ENCODE assay signal across 8 cellular contexts in the genomic region with DNA sequence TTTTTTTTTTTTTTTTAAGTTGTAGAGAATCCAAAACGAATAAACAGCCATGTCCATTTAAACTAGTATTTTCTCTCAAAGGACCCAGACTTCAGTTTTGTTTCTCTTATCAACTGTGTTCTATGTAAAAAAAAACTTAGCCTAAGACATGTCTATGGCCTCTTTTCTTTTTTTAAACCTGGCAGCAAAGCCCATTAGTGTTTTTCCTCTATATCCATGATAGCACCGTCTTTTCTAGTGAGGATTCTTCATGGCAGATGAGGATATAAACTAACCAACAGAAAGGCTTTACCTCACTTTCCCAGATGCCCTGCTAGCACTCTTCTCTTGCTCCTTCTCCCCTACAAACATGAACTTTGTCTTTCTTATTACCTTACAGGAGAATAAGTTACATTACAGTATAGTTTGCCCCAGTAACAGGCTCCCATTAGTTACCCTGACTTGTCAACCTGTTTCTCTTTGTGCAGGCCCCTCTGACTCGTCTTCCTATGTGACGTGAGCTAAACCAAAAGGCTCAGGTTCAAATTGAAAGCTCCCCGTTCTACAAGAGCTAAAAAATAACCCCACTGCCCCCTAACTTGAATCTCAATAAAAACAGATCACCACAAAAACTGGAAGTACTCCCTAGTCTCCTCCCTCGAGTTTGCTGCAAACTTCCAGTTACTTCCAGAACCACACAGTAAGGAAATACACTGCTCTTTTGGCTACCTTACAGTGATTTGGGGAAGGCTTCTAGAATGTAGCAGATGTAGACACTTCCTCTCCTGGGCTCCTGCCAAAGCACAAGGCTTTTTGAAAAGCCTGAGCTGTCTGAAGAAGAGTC. TPM values are rescaled to one million over a fixed set of nuclear protein-coding genes. Genes with fewer than 3 reads are reported as not detected.
A peak's percentile ranks its signal among the peaks of the same experiment; 100 is the strongest.
DNase-seq lines count a peak whose midpoint lies in the region; ATAC-seq and TF ChIP-seq lines count a peak whose summit lies in the region.

No MANE protein-coding gene starts in this region.

- H3K9me3 Mint-ChIP-seq in mesothelial cell of epicardium = no peaks in the 10 kb centered on the region

- CTCF ChIA-PET in PC-9 (lab: Charles Lee) = interaction anchor here (0.5 to 0.7 kb wide), 2 partner anchors 25 to 1110 kb away, joined by 5 to 8 read pairs; no protein-coding TSS in a partner anchor

- POLR2A ChIA-PET in PC-9 (lab: Charles Lee; ENCODE audit: unreplicated experiment) = no interaction called here

- no peaks in the 10 kb centered on the region for H3K27me3 ChIP-seq in aorta (ENCODE audit: control insufficient read depth in 1 of 2, insufficient read depth in 2 of 2, low read length in 1 of 2)
- no peaks in the 10 kb centered on the region for H3K27me3 ChIP-seq in PC-9 (ENCODE audit: insufficient read depth, low read depth)

- H3K9me3 ChIP-seq in aorta (ENCODE audit: control insufficient read depth, low read length) (no peaks in the 10 kb centered on the region), PC-9 (ENCODE audit: insufficient read depth, low read depth) (no peaks in the 10 kb centered on the region)

- peaks cover 11% of the 10 kb centered on the region for H3K4me1 Mint-ChIP-seq in mesothelial cell of epicardium

- no peak overlapping the region for H2AFZ ChIP-seq in PC-9

- H3K4me3 ChIP-seq in aorta (ENCODE audit: low read length in 2 of 2) (no peak overlapping the region), PC-9 (no peak overlapping the region)

- TF ChIP-seq CTCF in mesothelial cell of epicardium (IDR thresholded peaks at IDR 0.05; ENCODE audit: unreplicated experiment) (no peak), PC-9 (conservative IDR thresholded peaks at IDR 0.05) (no peak)

- no peak overlapping the region for H3K4me3 Mint-ChIP-seq in mesothelial cell of epicardium

- peak overlapping the region; percentile 16 to 67 for H3K27ac ChIP-seq in aorta (ENCODE audit: low read depth in 1 of 2, low read length in 2 of 2)
- no peak overlapping the region for H3K27ac ChIP-seq in PC-9

- H3K4me2 ChIP-seq in PC-9 = no peak overlapping the region

- WGBS in aorta, 2 donors = 6 to 7% methylated on average over 6 of the region's 6 CpGs

- DNase-seq in Ammon's horn (ENCODE audit: low spot score) (peak; percentile 79), NCI-H226 (peak; percentile 62), cerebellar nuclear complex (lab: John Stamatoyannopoulos, UW) (peak; percentile 36 to 79), mesothelial cell of epicardium (ENCODE audit: low spot score in 2 of 2, unreplicated experiment in 2 of 2) (no peak), aorta (peak in 1 of 2 donors; percentile 84), NCI-H187 treated with DMSO at 0.1 percent for 48 hours (lab: John Stamatoyannopoulos, UW) (no peak), ecto neural progenitor cell (ENCODE audit: low spot score) (no peak), PC-9 (no peak)

- no TSS peak for BruUV-seq in PC-9 (replicated peaks; lab: Mats Ljungman, UMichigan)

- no peaks in the 10 kb centered on the region for H3K27me3 Mint-ChIP-seq in mesothelial cell of epicardium (ENCODE audit: low read depth)

- H3K4me1 ChIP-seq in aorta (ENCODE audit: control insufficient read depth in 1 of 2, insufficient read depth in 2 of 2, low read length in 2 of 2) (no peaks in the 10 kb centered on the region), PC-9 (replicated peaks; ENCODE audit: insufficient read depth) (no peaks in the 10 kb centered on the region)

- H3K9me2 ChIP-seq in PC-9 (ENCODE audit: insufficient read depth) = peaks cover under 1% of the 10 kb centered on the region; the same call in 1 of the 2 replicates

- H3F3A ChIP-seq in PC-9 (ENCODE audit: insufficient read depth, low read depth) = no peaks in the 10 kb centered on the region

- H4K20me1 ChIP-seq in PC-9 (ENCODE audit: insufficient read depth) = no peaks in the 10 kb centered on the region

- H3K27ac Mint-ChIP-seq in mesothelial cell of epicardium = peak overlapping the region; percentile 81

- H3K36me3 ChIP-seq in aorta (ENCODE audit: control insufficient read depth in 1 of 2, insufficient read depth in 2 of 2, low read length in 1 of 2) = no peaks in the 10 kb centered on the region
- H3K36me3 ChIP-seq in PC-9 (ENCODE audit: low read depth) = no peaks in the 10 kb centered on the region

- intact Hi-C loops in aorta (cut with DNase I) (no loop called here), PC-9 (cut with micrococcal nuclease; ENCODE audit: unreplicated experiment) (no loop called here)

- ATAC-seq in aorta (ENCODE audit: low FRiP score) = peak; percentile 67

- peaks cover 3% of the 10 kb centered on the region; the same call in 1 of the 2 replicates for H3K79me2 ChIP-seq in PC-9 (ENCODE audit: low read depth)

- peaks cover 13% of the 10 kb centered on the region for H3K36me3 Mint-ChIP-seq in mesothelial cell of epicardium

RNA-seq across cellular contexts. Expression of a gene that starts 20.1 kb away (rescaled TPM):
- total RNA-seq in mesothelial cell of epicardium (103 to 111 TPM (median 105 TPM) in 3 replicates), aorta (10 to 100 TPM; 43.5 to 72.5 TPM), PC-9 (2021) (21.0 and 25.5 TPM in 2 replicates)
- 10 to 100 TPM; 10.6 to 13.8 TPM for polyA plus RNA-seq in aorta

RNA-seq across cellular contexts. Expression of a gene that starts 33.7 kb away (rescaled TPM):
- 3.5 to 4.4 TPM (median 3.7 TPM) in 3 replicates for total RNA-seq in mesothelial cell of epicardium
- 1 to 10 TPM; 1.1 to 1.7 TPM for total RNA-seq in aorta
- 1 to 10 TPM; 2.4 to 3.6 TPM for polyA plus RNA-seq in aorta
- 5.2 TPM in 2 replicates for total RNA-seq in PC-9 (2021)

Comparison
In these comparisons a context has a peak if more than half of its experiments do, and no peak if none do; other contexts are left out.
1. DNase-seq: peak in Ammon's horn (single experiment), NCI-H226 (single experiment) and cerebellar nuclear complex (2 of 2); none in mesothelial cell of epicardium (0 of 2), NCI-H187 treated with DMSO at 0.1 percent for 48 hours (single experiment), ecto neural progenitor cell (single experiment) and PC-9 (0 of 2).